In genomic region chr1:206455681-206456344, GRCh38 we compare ENCODE assay signal across 15 cellular contexts. TPM values are rescaled to one million over a fixed set of nuclear protein-coding genes. Genes with fewer than 3 reads are reported as not detected.
DNase-seq lines count a peak whose midpoint lies in the region; ATAC-seq and TF ChIP-seq lines count a peak whose summit lies in the region.
"Had no signal": no experiment of that assay in that cellular context is flagged by ENCODE, and none has a peak within 500 bp of the region (broad histone marks: within the 10 kb centered on the region; RNA-seq: fewer than 3 reads in every experiment).

No MANE protein-coding gene starts in this region.

- TF ChIP-seq EP300 in sigmoid colon (IDR thresholded peaks at IDR 0.05): no peak

- H3K4me1 ChIP-seq in psoas muscle: no peaks in the 10 kb centered on the region
- peaks cover 0 to 25% (median 17%) of the 10 kb centered on the region in 4 donors for H3K4me1 ChIP-seq in sigmoid colon
- H3K4me1 ChIP-seq: testis had no signal

- intact Hi-C loops in psoas muscle (cut with DNase I) (no loop called here), sigmoid colon (cut with DNase I) (no loop called here)

- ATAC-seq in SK-N-SH treated with all-trans-retinoic acid at 6 μM for 48 hours (peak; percentile 72), psoas muscle (no peak)
- ATAC-seq in activated naive CD8-positive, alpha-beta T cell treated with anti-CD3 and anti-CD28 coated beads, Interleukin-2, amount 50 U/mL, for 24 hours: no peak
- ATAC-seq: natural killer cell treated with Interleukin-12 subunit alpha and Interleukin-12 subunit beta and Interleukin-15 and Interleukin-18, amount 100 ng/mL, for 72 hours; Panc1 had no signal

- H3K27ac Mint-ChIP-seq in activated naive CD8-positive, alpha-beta T cell treated with anti-CD3 and anti-CD28 coated beads, Interleukin-2, amount 50 U/mL, for 24 hours: no peak overlapping the region
- H3K27ac Mint-ChIP-seq: activated naive CD4-positive, alpha-beta T cell treated with anti-CD3 and anti-CD28 coated beads, Interleukin-2, amount 50 U/mL, for 24 hours had no signal

- H3K9me3 ChIP-seq in psoas muscle (no peaks in the 10 kb centered on the region), sigmoid colon (no peaks in the 10 kb centered on the region)
- H3K9me3 ChIP-seq: testis had no signal

- DNase-seq in DMS153 (lab: John Stamatoyannopoulos, UW): peak; percentile 66
- DNase-seq in NCI-H146 treated with DMSO at 0.1 percent for 48 hours (lab: John Stamatoyannopoulos, UW; ENCODE audit: unreplicated experiment): peak; percentile 61
- peak; percentile 33 to 41 for DNase-seq in lung microvascular endothelial cell (ENCODE audit: low read depth in 2 of 2)
- DNase-seq in activated naive CD8-positive, alpha-beta T cell treated with anti-CD3 and anti-CD28 coated beads, Interleukin-2, amount 50 U/mL, for 24 hours: no peak
- no peak for DNase-seq in psoas muscle
- no peak for DNase-seq in AML-193 (lab: John Stamatoyannopoulos, UW)
- no peak for DNase-seq in sigmoid colon
- DNase-seq: effector CD8-positive, alpha-beta T cell; KBM-7; stimulated activated CD4-positive, alpha-beta T cell treated with anti-CD3 and anti-CD28 coated beads, Interleukin-4, amount 100 ng/mL, for 24 hours; testis had no signal

- peaks cover 3% of the 10 kb centered on the region for H3K4me1 Mint-ChIP-seq in activated naive CD8-positive, alpha-beta T cell treated with anti-CD3 and anti-CD28 coated beads, Interleukin-2, amount 50 U/mL, for 24 hours
- H3K4me1 Mint-ChIP-seq: activated naive CD4-positive, alpha-beta T cell treated with anti-CD3 and anti-CD28 coated beads, Interleukin-2, amount 50 U/mL, for 24 hours had no signal

- H3K27me3 Mint-ChIP-seq in activated naive CD8-positive, alpha-beta T cell treated with anti-CD3 and anti-CD28 coated beads, Interleukin-2, amount 50 U/mL, for 24 hours: no peaks in the 10 kb centered on the region
- H3K27me3 Mint-ChIP-seq: activated naive CD4-positive, alpha-beta T cell treated with anti-CD3 and anti-CD28 coated beads, Interleukin-2, amount 50 U/mL, for 24 hours; natural killer cell treated with Interleukin-12 subunit alpha and Interleukin-12 subunit beta and Interleukin-15 and Interleukin-18, amount 100 ng/mL, for 72 hours had no signal

- H3K27ac ChIP-seq in psoas muscle (no peak overlapping the region), sigmoid colon (peak overlapping the region in 1 of 4 donors; percentile 8)
- H3K27ac ChIP-seq: testis had no signal

- H3K27me3 ChIP-seq in psoas muscle (ENCODE audit: insufficient read depth in 3 of 3, low read length in 2 of 3) (no peaks in the 10 kb centered on the region), sigmoid colon (no peaks in the 10 kb centered on the region)
- H3K27me3 ChIP-seq: testis had no signal

- TF ChIP-seq CTCF in psoas muscle (IDR thresholded peaks at IDR 0.05): no peak
- TF ChIP-seq CTCF in sigmoid colon (IDR thresholded peaks at IDR 0.05): no peak

- 53 to 60% (median 57%) methylated on average over 12 of the region's 12 CpGs for WGBS in psoas muscle, 3 donors
- whole genome bisulfite sequencing in sigmoid colon, 2 donors: 24 to 64% methylated on average over 12 of the region's 12 CpGs

- no peaks in the 10 kb centered on the region for H3K9me3 Mint-ChIP-seq in activated naive CD8-positive, alpha-beta T cell treated with anti-CD3 and anti-CD28 coated beads, Interleukin-2, amount 50 U/mL, for 24 hours
- H3K9me3 Mint-ChIP-seq: activated naive CD4-positive, alpha-beta T cell treated with anti-CD3 and anti-CD28 coated beads, Interleukin-2, amount 50 U/mL, for 24 hours; natural killer cell treated with Interleukin-12 subunit alpha and Interleukin-12 subunit beta and Interleukin-15 and Interleukin-18, amount 100 ng/mL, for 72 hours had no signal

- H3K36me3 ChIP-seq in psoas muscle (ENCODE audit: insufficient read depth in 1 of 2, low read depth in 1 of 2) (peaks cover 0 to 17% of the 10 kb centered on the region in 2 donors), sigmoid colon (peaks cover 0 to 51% (median 7%) of the 10 kb centered on the region in 4 donors)

- TF ChIP-seq POLR2A in sigmoid colon (IDR thresholded peaks at IDR 0.05): no peak

- no peak overlapping the region for H3K4me3 Mint-ChIP-seq in activated naive CD8-positive, alpha-beta T cell treated with anti-CD3 and anti-CD28 coated beads, Interleukin-2, amount 50 U/mL, for 24 hours
- H3K4me3 Mint-ChIP-seq: activated naive CD4-positive, alpha-beta T cell treated with anti-CD3 and anti-CD28 coated beads, Interleukin-2, amount 50 U/mL, for 24 hours; natural killer cell treated with Interleukin-12 subunit alpha and Interleukin-12 subunit beta and Interleukin-15 and Interleukin-18, amount 100 ng/mL, for 72 hours had no signal

- H3K4me3 ChIP-seq in psoas muscle (no peak overlapping the region), sigmoid colon (no peak overlapping the region)
- H3K4me3 ChIP-seq: testis had no signal

- H3K36me3 Mint-ChIP-seq in activated naive CD8-positive, alpha-beta T cell treated with anti-CD3 and anti-CD28 coated beads, Interleukin-2, amount 50 U/mL, for 24 hours (ENCODE audit: low read depth): peaks cover 5% of the 10 kb centered on the region

TF ChIP-seq in SK-N-SH treated with all-trans-retinoic acid at 6 μM for 48 hours, 23 proteins besides CTCF, POLR2A, EP300 and RAD21:
- TF ChIP-seq TSHZ2 (CRISPR knock-in tag; IDR thresholded peaks at IDR 0.05) (peak; percentile 49; the same call in 1 of the 2 replicates), TCF4 (CRISPR knock-in tag; IDR thresholded peaks at IDR 0.05; ENCODE audit: borderline replicate concordance) (no peak; the same call in 1 of the 2 replicates), PATZ1 (CRISPR knock-in tag; IDR thresholded peaks at IDR 0.05; ENCODE audit: borderline replicate concordance) (peak; percentile 39; the same call in 1 of the 2 replicates)

RNA-seq across cellular contexts. Expression of gene IKBKE, which starts 14.5 kb away (rescaled TPM):
- total RNA-seq in lung microvascular endothelial cell (11.1 and 18.3 TPM in 2 replicates), psoas muscle (under 1 TPM; 0.44 to 0.89 (median 0.58) TPM), sigmoid colon (1 to 10 TPM; 1.6 to 3.2 (median 2.7) TPM)
- polyA plus RNA-seq in psoas muscle (under 1 TPM; 0.14 to 0.32 (median 0.27) TPM), sigmoid colon (10 to 100 TPM in 1 of 3 donors, 1 to 10 TPM in 2; 7.2 to 23.2 (median 9.9) TPM)

RNA-seq across cellular contexts. Expression of gene RASSF5, which starts 51.5 kb away (rescaled TPM):
- total RNA-seq in lung microvascular endothelial cell (under 0.01 and 0.22 TPM in 2 replicates), psoas muscle (10 to 100 TPM in 1 of 4 donors, 1 to 10 TPM in 3; 1.5 to 14.6 (median 5.1) TPM), sigmoid colon (1 to 10 TPM; 3.6 to 6.9 (median 4.8) TPM)
- polyA plus RNA-seq in psoas muscle (1 to 10 TPM; 1.1 to 2.8 (median 1.5) TPM), sigmoid colon (10 to 100 TPM in 1 of 3 donors, 1 to 10 TPM in 2; 2.5 to 25.9 (median 4.2) TPM)

Comparison
In these comparisons a context has a peak if more than half of its experiments do, and no peak if none do; other contexts are left out.
1. DNase-seq: peak in DMS153 (single experiment), NCI-H146 treated with DMSO at 0.1 percent for 48 hours (single experiment) and lung microvascular endothelial cell (2 of 2); none in activated naive CD8-positive, alpha-beta T cell treated with anti-CD3 and anti-CD28 coated beads, Interleukin-2, amount 50 U/mL, for 24 hours (single experiment), psoas muscle (0 of 2), AML-193 (0 of 2) and sigmoid colon (single experiment).